ENCODE assay signal across 14 cellular contexts in genomic region chr9:120212153-120212852, GRCh38.
DNase-seq lines count a peak whose midpoint lies in the region; ATAC-seq lines count a peak whose summit lies in the region.
"Had no signal": no experiment of that assay in that cellular context is flagged by ENCODE, and none has a peak within 500 bp of the region (broad histone marks: within the 10 kb centered on the region; RNA-seq: fewer than 3 reads in every experiment).

No MANE protein-coding gene starts in this region.

- peak; percentile 87 for ATAC-seq in GM18519 (IDR thresholded peaks at IDR 0.05; ENCODE audit: low FRiP score, unreplicated experiment)
- ATAC-seq in GM21381 (IDR thresholded peaks at IDR 0.05; ENCODE audit: unreplicated experiment): peak; percentile 82
- peak; percentile 86 for ATAC-seq in HG03025 (IDR thresholded peaks at IDR 0.05; ENCODE audit: low FRiP score, unreplicated experiment)
- ATAC-seq: left lobe of liver, pancreas, T-helper 17 cell, upper lobe of right lung had no signal

- DNase-seq in myocyte (ENCODE audit: low read depth): peak; percentile 2
- no peak for DNase-seq in iPS-NIHi7 (ENCODE audit: extremely low spot score)
- DNase-seq in COR-L47 (lab: John Stamatoyannopoulos, UW): no peak
- no peak for DNase-seq in iPS-NIHi11 (ENCODE audit: low spot score)
- DNase-seq: NCI-H2171; pancreas; Right ventricle myocardium superior; stimulated activated naive CD4-positive, alpha-beta T cell; T-helper 17 cell; upper lobe of right lung had no signal
